30 cellular contexts compared by ENCODE assay signal in the genomic region with DNA sequence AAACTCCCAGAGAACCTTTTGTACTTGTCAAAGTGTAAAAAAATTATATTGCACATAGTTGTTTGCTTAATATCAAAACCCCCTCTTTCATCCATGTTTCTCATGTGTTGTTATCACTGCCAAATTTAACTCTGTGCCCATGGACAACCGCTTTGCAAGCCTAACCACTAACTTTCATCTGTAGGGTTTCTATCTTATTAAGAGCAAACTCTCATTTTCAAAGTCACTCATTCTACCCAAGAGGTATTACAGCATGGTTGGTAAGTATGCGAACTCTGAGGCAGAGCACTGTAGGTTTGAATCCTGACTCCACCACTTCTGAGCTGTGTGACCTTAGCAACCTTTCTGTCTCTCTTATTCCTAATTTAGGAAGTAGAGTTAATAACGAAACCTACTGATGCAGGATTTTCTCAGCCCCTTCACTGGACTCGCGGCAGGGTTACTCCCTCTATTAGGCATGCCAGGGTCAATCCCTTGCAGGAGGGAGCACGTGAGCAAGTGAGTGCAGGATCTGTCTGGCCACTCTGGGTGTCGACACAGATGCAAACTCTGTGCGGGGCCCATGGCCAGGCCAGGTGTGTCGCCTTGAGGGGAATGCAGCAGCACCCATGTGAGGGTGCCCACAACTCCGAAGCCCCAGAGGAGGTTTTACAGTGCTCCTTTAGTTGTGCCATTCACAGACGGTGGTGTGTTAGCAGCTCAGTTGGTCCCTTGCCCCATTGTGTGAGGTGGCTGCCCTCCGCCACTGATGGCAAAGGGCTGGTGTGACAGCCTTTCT.
DNase-seq lines count a peak whose midpoint lies in the region; ATAC-seq, FAIRE-seq and TF ChIP-seq lines count a peak whose summit lies in the region.
"Had no signal": no experiment of that assay in that cellular context is flagged by ENCODE, and none has a peak within 500 bp of the region (broad histone marks: within the 10 kb centered on the region; RNA-seq: fewer than 3 reads in every experiment).

No MANE protein-coding gene starts in this region.

- no peak for TF ChIP-seq POLR2A in H1 (IDR thresholded peaks at IDR 0.05; ENCODE audit: control extremely low read depth in 1 of 2, low read depth in 2 of 2, low read length in 2 of 2)

- H3K79me1 ChIP-seq in H1 (ENCODE audit: low read depth, low read length), result no peaks in the 10 kb centered on the region

- WGBS in H1 (ENCODE audit: extremely low coverage in 1 of 2, insufficient coverage in 1 of 2, insufficient read length in 1 of 2, insufficient replicate concordance in 2 of 2, low coverage in 1 of 2, low lambda C conversion rate in 2 of 2, missing lambda C conversion rate in 1 of 2), 2 experiments, result 93% methylated on average over 12 of the region's 12 CpGs; no CpG with 5 or more reads in 1 of the 2 experiments

- H3K4me3 ChIP-seq in H1 (ENCODE audit: extremely low read depth in 1 of 4, insufficient read depth in 2 of 4, low read depth in 3 of 4, low read length in 4 of 4), result no peak overlapping the region
- H3K4me3 ChIP-seq: BLaER1 treated with 17β-estradiol and CSF1 and Interleukin-3, amounts not matched to agents 10 nM and 100 nM; coronary artery; esophagus muscularis mucosa; thyroid gland had no signal

- TF ChIP-seq CTCF in H1 (IDR thresholded peaks at IDR 0.05; ENCODE audit: control extremely low read depth in 1 of 3, insufficient read depth in 1 of 3, low read depth in 1 of 3, low read length in 3 of 3), result no peak
- no peak for TF ChIP-seq CTCF in GM10248 (IDR thresholded peaks at IDR 0.05; ENCODE audit: control extremely low read depth, extremely low read depth, low read depth, missing control alignments)

- no peak overlapping the region for H4K8ac ChIP-seq in H1 (ENCODE audit: extremely low read depth, insufficient read depth, low read length)

- H4K91ac ChIP-seq in H1 (replicated peaks; ENCODE audit: insufficient read length, low read length), result no peak overlapping the region

- DNase-seq in H1 (ENCODE audit: low read depth in 1 of 2, low spot score in 2 of 2) (no peak), GM10248 (ENCODE audit: extremely low spot score) (no peak), NCI-H1436 (lab: John Stamatoyannopoulos, UW) (no peak)
- DNase-seq: activated CD4-positive, alpha-beta T cell treated with anti-CD3 and anti-CD28 coated beads, Interleukin-2, amount 10 ng/mL, durations not matched to agents 7 days and 5 days; activated CD8-positive, alpha-beta memory T cell treated with anti-CD3 and anti-CD28 coated beads, Interleukin-2, amount 10 ng/mL, durations not matched to agents 7 days and 5 days; activated naive CD4-positive, alpha-beta T cell treated with anti-CD3 and anti-CD28 coated beads, Interleukin-2, amount 10 ng/mL, durations not matched to agents 7 days and 5 days; activated T-cell treated with anti-CD3 and anti-CD28 coated beads, Interleukin-2, amount 50 U/mL, for 72 hours; COR-L47; DMS79 treated with DMSO at 0.1 percent for 48 hours; endodermal cell; foreskin melanocyte; H7; mesenchymal stem cell; NCI-H1048; NCI-H2029 treated with DMSO at 0.1 percent for 48 hours; NCI-H345; NCI-H82; stimulated activated naive CD8-positive, alpha-beta T cell treated with anti-CD3 and anti-CD28 coated beads, Interleukin-15, amount 100 ng/mL, for 72 hours; thyroid gland; WERI-Rb-1 had no signal

- no peak overlapping the region for H4K5ac ChIP-seq in H1 (ENCODE audit: insufficient read length, low read depth, low read length)

- no peak overlapping the region for H2AK5ac ChIP-seq in H1 (ENCODE audit: low read depth, low read length)

- H3K27me3 ChIP-seq in H1 (replicated peaks in 1 of 4; ENCODE audit: control insufficient read depth in 3 of 4, extremely low read depth in 1 of 4, insufficient read depth in 3 of 4, low read length in 3 of 4), result no peaks in the 10 kb centered on the region
- H3K27me3 ChIP-seq: BLaER1 treated with 17β-estradiol and CSF1 and Interleukin-3, amounts not matched to agents 10 nM and 100 nM; esophagus muscularis mucosa; neutrophil; thyroid gland had no signal

- ATAC-seq in GM18519 (IDR thresholded peaks at IDR 0.05; ENCODE audit: low FRiP score, unreplicated experiment) (peak; percentile 61), GM21423 (IDR thresholded peaks at IDR 0.05; ENCODE audit: unreplicated experiment) (peak; percentile 45), HG02973 (IDR thresholded peaks at IDR 0.05; ENCODE audit: unreplicated experiment) (peak; percentile 50), GM18867 (IDR thresholded peaks at IDR 0.05; ENCODE audit: unreplicated experiment) (no peak)
- ATAC-seq: activated CD8-positive, alpha-beta memory T cell treated with anti-CD3 and anti-CD28 coated beads, Interleukin-2, amount 10 ng/mL, durations not matched to agents 7 days and 5 days; activated T-cell treated with anti-CD3 and anti-CD28 coated beads, Interleukin-2, amount 50 U/mL, for 72 hours; SK-N-SH treated with all-trans-retinoic acid at 6 μM for 48 hours; stimulated activated naive CD8-positive, alpha-beta T cell treated with anti-CD3 and anti-CD28 coated beads, Interleukin-15, amount 100 ng/mL, for 72 hours had no signal

- no peak overlapping the region for H2BK5ac ChIP-seq in H1 (ENCODE audit: low read depth, low read length)

- H3K14ac ChIP-seq in H1 (ENCODE audit: insufficient read length), result no peak overlapping the region

- H3K56ac ChIP-seq in H1 (replicated peaks; ENCODE audit: insufficient read length, low read depth, low read length), result no peak overlapping the region

- no peak overlapping the region for H3K27ac ChIP-seq in H1 (ENCODE audit: low read depth, low read length)
- H3K27ac ChIP-seq: BLaER1 treated with 17β-estradiol and CSF1 and Interleukin-3, amounts not matched to agents 10 nM and 100 nM; coronary artery; esophagus muscularis mucosa; neutrophil; WERI-Rb-1 had no signal

- H3K23ac ChIP-seq in H1 (ENCODE audit: insufficient read length), result no peak overlapping the region

- H2BK15ac ChIP-seq in H1 (ENCODE audit: low read length), result no peak overlapping the region

- no peak overlapping the region for H2BK120ac ChIP-seq in H1 (replicated peaks; ENCODE audit: low read depth, low read length)

- no peak overlapping the region for H3K4me2 ChIP-seq in H1 (ENCODE audit: insufficient read depth in 1 of 2, low read depth in 2 of 2, low read length in 2 of 2)

- TF ChIP-seq EP300 in H1 (IDR thresholded peaks at IDR 0.05; ENCODE audit: borderline replicate concordance in 1 of 2, low read depth in 2 of 2, low read length in 2 of 2), result no peak

- no peak overlapping the region for H3K4ac ChIP-seq in H1 (replicated peaks; ENCODE audit: insufficient read length, low read depth, low read length)

- no peaks in the 10 kb centered on the region for H3K36me3 ChIP-seq in H1 (ENCODE audit: control insufficient read depth in 2 of 4, insufficient read depth in 4 of 4, low read length in 3 of 4)
- H3K36me3 ChIP-seq: BLaER1 treated with 17β-estradiol and CSF1 and Interleukin-3, amounts not matched to agents 10 nM and 100 nM; esophagus muscularis mucosa; neutrophil; thyroid gland; WERI-Rb-1 had no signal

- H3K18ac ChIP-seq in H1 (ENCODE audit: extremely low read depth, low read length), result no peak overlapping the region

- CTCF ChIA-PET in H1 (lab: Charles Lee; ENCODE audit: partially characterized antibody), result interaction anchor here (1.0 kb wide), 1 partner anchor 25 kb away, joined by 6 read pairs; no protein-coding TSS in a partner anchor
- CTCF ChIA-PET in GM10248 (lab: Yijun Ruan, JAX), result interaction anchor here (0.9 to 2.8 kb wide), 3 partner anchors 25 to 111 kb away, joined by 3 to 13 read pairs (median 3); no protein-coding TSS in a partner anchor

- H3K79me2 ChIP-seq in H1 (ENCODE audit: control insufficient read depth in 1 of 2, insufficient read depth in 2 of 2, low read length in 2 of 2), result no peaks in the 10 kb centered on the region

- H4K20me1 ChIP-seq in H1 (replicated peaks in 1 of 2; ENCODE audit: control insufficient read depth in 1 of 2, insufficient read depth in 2 of 2, low read length in 2 of 2), result no peaks in the 10 kb centered on the region
- H4K20me1 ChIP-seq: BLaER1 treated with 17β-estradiol and CSF1 and Interleukin-3, amounts not matched to agents 10 nM and 100 nM had no signal

- H2BK12ac ChIP-seq in H1 (ENCODE audit: low read depth, low read length), result peak overlapping the region; percentile 35; the same call in 1 of the 2 replicates

- no peak overlapping the region for H2BK20ac ChIP-seq in H1 (ENCODE audit: low read length)

- no peak overlapping the region for H2AFZ ChIP-seq in H1 (ENCODE audit: low read length)

- H3K23me2 ChIP-seq in H1 (ENCODE audit: low read depth, low read length), result no peaks in the 10 kb centered on the region

- POLR2A ChIA-PET in H1 (lab: Charles Lee; ENCODE audit: partially characterized antibody) (no interaction called here), GM10248 (lab: Yijun Ruan, JAX) (no interaction called here)

- FAIRE-seq in H1 (lab: Jason Lieb, UNC), result no peak
- FAIRE-seq: GM12891 had no signal

- no peaks in the 10 kb centered on the region for H3K4me1 ChIP-seq in H1 (replicated peaks in 1 of 4; ENCODE audit: control insufficient read depth in 3 of 4, insufficient read depth in 4 of 4, low read length in 3 of 4)

- H3K9me3 ChIP-seq in H1 (ENCODE audit: insufficient read depth in 2 of 2, low read depth in 1 of 2, low read length in 1 of 2), result no peaks in the 10 kb centered on the region
- H3K9me3 ChIP-seq: esophagus muscularis mucosa, neutrophil, thyroid gland had no signal

- no peak for TF ChIP-seq RAD21 in H1 (IDR thresholded peaks at IDR 0.05 in 1 of 2, conservative IDR thresholded peaks at IDR 0.05 in 1 of 2; ENCODE audit: low read depth in 2 of 2, low read length in 2 of 2)

- H3K9ac ChIP-seq in H1 (replicated peaks in 1 of 4; ENCODE audit: extremely low read depth in 1 of 4, low read depth in 3 of 4, low read length in 3 of 4), result no peak overlapping the region
- H3K9ac ChIP-seq: BLaER1 treated with 17β-estradiol and CSF1 and Interleukin-3, amounts not matched to agents 10 nM and 100 nM had no signal

TF ChIP-seq in H1, 55 proteins besides CTCF, POLR2A, EP300 and RAD21 (continues in another document):
- TF ChIP-seq ZNF274 (IDR thresholded peaks at IDR 0.05; ENCODE audit: borderline replicate concordance, extremely low read depth, low read length) (no peak), SP2 (IDR thresholded peaks at IDR 0.05; ENCODE audit: low read length) (no peak), BRCA1 (IDR thresholded peaks at IDR 0.05; ENCODE audit: low read depth, low read length) (no peak), SIX5 (IDR thresholded peaks at IDR 0.05; ENCODE audit: low read depth, low read length) (no peak), SP4 (IDR thresholded peaks at IDR 0.05; ENCODE audit: low read length) (no peak), SRF (IDR thresholded peaks at IDR 0.05; ENCODE audit: low read depth, low read length) (no peak), TBP (IDR thresholded peaks at IDR 0.05; ENCODE audit: low read depth, low read length) (no peak), RFX5 (IDR thresholded peaks at IDR 0.05; ENCODE audit: borderline replicate concordance, low read depth, low read length) (no peak), NANOG (IDR thresholded peaks at IDR 0.05; ENCODE audit: insufficient read depth, low read depth, low read length, poor library complexity, severe bottlenecking) (no peak)
- TF ChIP-seq, protein P1, sequence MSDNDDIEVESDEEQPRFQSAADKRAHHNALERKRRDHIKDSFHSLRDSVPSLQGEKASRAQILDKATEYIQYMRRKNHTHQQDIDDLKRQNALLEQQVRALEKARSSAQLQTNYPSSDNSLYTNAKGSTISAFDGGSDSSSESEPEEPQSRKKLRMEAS (IDR thresholded peaks at IDR 0.05), result no peak
